8 cellular contexts compared by ENCODE assay signal in genomic region chr2:109030870-109031480, GRCh38. TPM values are rescaled to one million over a fixed set of nuclear protein-coding genes. Genes with fewer than 3 reads are reported as not detected.
DNase-seq lines count a peak whose midpoint lies in the region; ATAC-seq and TF ChIP-seq lines count a peak whose summit lies in the region.

No MANE protein-coding gene starts in this region.

- no peak overlapping the region for H3K27ac ChIP-seq in breast epithelium
- H3K27ac ChIP-seq in tibial nerve, result peak overlapping the region in 2 of 4 donors; percentile 46 to 71

- TF ChIP-seq POLR2A in breast epithelium (IDR thresholded peaks at IDR 0.05) (no peak), tibial nerve (IDR thresholded peaks at IDR 0.05) (no peak)

- H3K36me3 ChIP-seq in breast epithelium, result no peaks in the 10 kb centered on the region
- no peaks in the 10 kb centered on the region for H3K36me3 ChIP-seq in tibial nerve

- H3K27me3 Mint-ChIP-seq in MCF 10A (ENCODE audit: insufficient read depth, unreplicated experiment) (no peaks in the 10 kb centered on the region), mesothelial cell of epicardium (ENCODE audit: low read depth) (no peaks in the 10 kb centered on the region)
- no peaks in the 10 kb centered on the region for H3K27me3 Mint-ChIP-seq in activated naive CD8-positive, alpha-beta T cell treated with anti-CD3 and anti-CD28 coated beads for 36 hours

- BruUV-seq in MCF 10A (replicated peaks; lab: Mats Ljungman, UMichigan), result no TSS peak

- no peak for DNase-seq in breast epithelium (ENCODE audit: low spot score in 2 of 2)
- DNase-seq in MCF 10A (ENCODE audit: unreplicated experiment), result no peak
- DNase-seq in activated naive CD8-positive, alpha-beta T cell treated with anti-CD3 and anti-CD28 coated beads for 36 hours, result peak; percentile 13
- no peak for DNase-seq in mesothelial cell of epicardium (ENCODE audit: low spot score in 2 of 2, unreplicated experiment in 2 of 2)
- DNase-seq in tibial nerve (ENCODE audit: low spot score in 2 of 2), result no peak
- no peak for DNase-seq in NCI-H2171 treated with DMSO at 0.1 percent for 48 hours (lab: John Stamatoyannopoulos, UW)
- DNase-seq in NCI-H128 (lab: John Stamatoyannopoulos, UW; ENCODE audit: unreplicated experiment), result no peak

- CTCF ChIA-PET in MCF 10A (lab: Yijun Ruan, JAX), result interaction anchor here (0.6 to 0.7 kb wide), 2 partner anchors 461 to 479 kb away, joined by 3 read pairs; no protein-coding TSS in a partner anchor

- no peak for ATAC-seq in GM18909 (IDR thresholded peaks at IDR 0.05; ENCODE audit: poor library complexity, unreplicated experiment)

- H3K9me3 ChIP-seq in breast epithelium, result no peaks in the 10 kb centered on the region
- H3K9me3 ChIP-seq in tibial nerve, result no peaks in the 10 kb centered on the region

- peaks cover 0 to 5% of the 10 kb centered on the region in 2 donors for H3K4me1 ChIP-seq in breast epithelium
- H3K4me1 ChIP-seq in tibial nerve, result peaks cover 0 to 12% (median 7%) of the 10 kb centered on the region in 4 donors

- no peak for TF ChIP-seq CTCF in breast epithelium (IDR thresholded peaks at IDR 0.05)
- no peak for TF ChIP-seq CTCF in MCF 10A (IDR thresholded peaks at IDR 0.05; ENCODE audit: unreplicated experiment)
- TF ChIP-seq CTCF in mesothelial cell of epicardium (IDR thresholded peaks at IDR 0.05; ENCODE audit: unreplicated experiment), result no peak
- TF ChIP-seq CTCF in tibial nerve (IDR thresholded peaks at IDR 0.05), result no peak

- H3K27ac Mint-ChIP-seq in MCF 10A (ENCODE audit: low read depth, unreplicated experiment) (no peak overlapping the region), mesothelial cell of epicardium (no peak overlapping the region)
- H3K27ac Mint-ChIP-seq in activated naive CD8-positive, alpha-beta T cell treated with anti-CD3 and anti-CD28 coated beads for 36 hours, result peak overlapping the region; percentile 86

- H3K4me3 ChIP-seq in breast epithelium (peak overlapping the region; percentile 33 to 69 (median 51)), tibial nerve (peak overlapping the region; percentile 20 to 49 (median 38))

- intact Hi-C loops in breast epithelium (cut with DNase I; ENCODE audit: low total_unique reads), result no loop called here
- intact Hi-C loops in MCF 10A (cut with micrococcal nuclease), result no loop called here

- 56 to 71% methylated on average over 9 to 14 of the region's 14 CpGs for WGBS in tibial nerve, 2 donors

- H3K27me3 ChIP-seq in breast epithelium, result no peaks in the 10 kb centered on the region
- peaks cover 0 to 16% of the 10 kb centered on the region in 2 donors for H3K27me3 ChIP-seq in tibial nerve

- no peaks in the 10 kb centered on the region for H3K9me3 Mint-ChIP-seq in MCF 10A (ENCODE audit: unreplicated experiment)
- H3K9me3 Mint-ChIP-seq in activated naive CD8-positive, alpha-beta T cell treated with anti-CD3 and anti-CD28 coated beads for 36 hours, result peaks cover 7% of the 10 kb centered on the region
- peaks cover 4% of the 10 kb centered on the region for H3K9me3 Mint-ChIP-seq in mesothelial cell of epicardium

- H3K4me1 Mint-ChIP-seq in MCF 10A (ENCODE audit: insufficient read depth, unreplicated experiment), result no peaks in the 10 kb centered on the region
- H3K4me1 Mint-ChIP-seq in activated naive CD8-positive, alpha-beta T cell treated with anti-CD3 and anti-CD28 coated beads for 36 hours, result peaks cover 60% of the 10 kb centered on the region
- H3K4me1 Mint-ChIP-seq in mesothelial cell of epicardium, result peaks cover 25% of the 10 kb centered on the region

- POLR2A ChIA-PET in MCF 10A (lab: Yijun Ruan, JAX), result no interaction called here

- H3K36me3 Mint-ChIP-seq in MCF 10A (ENCODE audit: insufficient read depth, unreplicated experiment) (no peaks in the 10 kb centered on the region), mesothelial cell of epicardium (peaks cover 1% of the 10 kb centered on the region)
- H3K36me3 Mint-ChIP-seq in activated naive CD8-positive, alpha-beta T cell treated with anti-CD3 and anti-CD28 coated beads for 36 hours, result peaks cover 6% of the 10 kb centered on the region

- TF ChIP-seq EP300 in tibial nerve (IDR thresholded peaks at IDR 0.05), result no peak

- H3K4me3 Mint-ChIP-seq in MCF 10A (ENCODE audit: unreplicated experiment) (no peak overlapping the region), mesothelial cell of epicardium (peak overlapping the region; percentile 68)
- peak overlapping the region; percentile 78 for H3K4me3 Mint-ChIP-seq in activated naive CD8-positive, alpha-beta T cell treated with anti-CD3 and anti-CD28 coated beads for 36 hours

RNA-seq across cellular contexts. Expression of gene EDAR, which starts 42.0 kb away (rescaled TPM):
- total RNA-seq in breast epithelium (under 1 TPM in 1 of 3 donors, not detected in 2; 0.29 TPM), MCF 10A (2022) (0.14 and 0.37 TPM in 2 replicates), mesothelial cell of epicardium (5.1 to 6.6 TPM (median 5.5 TPM) in 3 replicates), tibial nerve (under 1 TPM in 1 of 4 donors, not detected in 3; under 0.01 TPM)
- total RNA-seq in activated naive CD8-positive, alpha-beta T cell treated with anti-CD3 and anti-CD28 coated beads for 36 hours, result under 1 TPM; 0.16 to 0.21 TPM
